Comparison of ENCODE assay signal across 11 cellular contexts in genomic region chr7:17275749-17276671, GRCh38. TPM values are rescaled to one million over a fixed set of nuclear protein-coding genes. Genes with fewer than 3 reads are reported as not detected.
DNase-seq lines count a peak whose midpoint lies in the region; ATAC-seq and TF ChIP-seq lines count a peak whose summit lies in the region.
"Had no signal": no experiment of that assay in that cellular context is flagged by ENCODE, and none has a peak within 500 bp of the region (broad histone marks: within the 10 kb centered on the region; RNA-seq: fewer than 3 reads in every experiment).

No MANE protein-coding gene starts in this region.

- H3K9me3 Mint-ChIP-seq in activated T-cell treated with anti-CD3 and anti-CD28 coated beads, Interleukin-2, amount 50 U/mL, for 24 hours, result peaks cover 13% of the 10 kb centered on the region
- no peaks in the 10 kb centered on the region for H3K9me3 Mint-ChIP-seq in CD8-positive, alpha-beta T cell

- H4K20me1 ChIP-seq in DND-41 (ENCODE audit: insufficient read depth, low read length), result no peaks in the 10 kb centered on the region

- DNase-seq in DND-41 (no peak), RWPE1 (ENCODE audit: low spot score) (peak; percentile 8), fibroblast of the aortic adventitia (ENCODE audit: low read depth) (peak; percentile 98), renal cortical epithelial cell (ENCODE audit: low read depth) (peak; percentile 85)
- no peak for DNase-seq in activated T-cell treated with anti-CD3 and anti-CD28 coated beads, Interleukin-2, amount 50 U/mL, for 1 hour
- DNase-seq in activated T-cell treated with anti-CD3 and anti-CD28 coated beads, Interleukin-2, amount 50 U/mL, for 24 hours, result no peak
- no peak for DNase-seq in CD8-positive, alpha-beta T cell
- DNase-seq: activated effector memory CD4-positive, alpha-beta T cell treated with Interleukin-2 at 50 U/mL for 16 hours; KG1; stimulated activated CD8-positive, alpha-beta memory T cell treated with anti-CD3 and anti-CD28 coated beads, Interleukin-4, amount 100 ng/mL, for 48 hours had no signal

- POLR2A ChIA-PET in RWPE1 (lab: Yijun Ruan, JAX; ENCODE audit: low non-redundant PET), result no interaction called here
- POLR2A ChIA-PET in CD8-positive, alpha-beta T cell (lab: Charles Lee), result no interaction called here

- H3K4me2 ChIP-seq in DND-41 (ENCODE audit: insufficient read depth, low read length), result peak overlapping the region; percentile 59; the same call in 1 of the 2 replicates

- no peak for ATAC-seq in DND-41 (ENCODE audit: insufficient read depth, low read depth)
- ATAC-seq in GM21825 (IDR thresholded peaks at IDR 0.05; ENCODE audit: unreplicated experiment), result no peak
- ATAC-seq in CD8-positive, alpha-beta T cell, result no peak

- H3K27me3 Mint-ChIP-seq in activated T-cell treated with anti-CD3 and anti-CD28 coated beads, Interleukin-2, amount 50 U/mL, for 24 hours, result no peaks in the 10 kb centered on the region
- no peaks in the 10 kb centered on the region for H3K27me3 Mint-ChIP-seq in CD8-positive, alpha-beta T cell (ENCODE audit: low read depth)

- no peak overlapping the region for H3K9ac ChIP-seq in DND-41 (ENCODE audit: low read depth, low read length)

- H2AFZ ChIP-seq in DND-41 (ENCODE audit: low read depth, low read length), result no peak overlapping the region

- intact Hi-C loops in CD8-positive, alpha-beta T cell (cut with DNase I, micrococcal nuclease), result no loop called here

- CTCF ChIA-PET in RWPE1 (lab: Yijun Ruan, JAX), result interaction anchor here (0.6 kb wide), 1 partner anchor 9 kb away, joined by 3 read pairs; no protein-coding TSS in a partner anchor
- CTCF ChIA-PET in CD8-positive, alpha-beta T cell (lab: Charles Lee), result no interaction called here

- no peaks in the 10 kb centered on the region for H3K36me3 ChIP-seq in DND-41 (ENCODE audit: insufficient read depth, low read length)
- H3K36me3 ChIP-seq in CD8-positive, alpha-beta T cell (ENCODE audit: insufficient read depth, low read length), result no peaks in the 10 kb centered on the region

- H3K27ac ChIP-seq in DND-41 (ENCODE audit: low read length) (peak overlapping the region; percentile 35; the same call in 1 of the 2 replicates), RWPE1 (no peak overlapping the region)
- no peak overlapping the region for H3K27ac ChIP-seq in CD8-positive, alpha-beta T cell (ENCODE audit: low read depth, low read length)

- H3K4me1 Mint-ChIP-seq in activated T-cell treated with anti-CD3 and anti-CD28 coated beads, Interleukin-2, amount 50 U/mL, for 24 hours (ENCODE audit: low read depth), result peaks cover 26% of the 10 kb centered on the region
- peaks cover 9% of the 10 kb centered on the region for H3K4me1 Mint-ChIP-seq in CD8-positive, alpha-beta T cell (ENCODE audit: low read depth)

- no peak overlapping the region for H3K4me3 Mint-ChIP-seq in activated T-cell treated with anti-CD3 and anti-CD28 coated beads, Interleukin-2, amount 50 U/mL, for 24 hours
- H3K4me3 Mint-ChIP-seq in CD8-positive, alpha-beta T cell, result no peak overlapping the region

- H3K27ac Mint-ChIP-seq in activated T-cell treated with anti-CD3 and anti-CD28 coated beads, Interleukin-2, amount 50 U/mL, for 24 hours, result no peak overlapping the region
- no peak overlapping the region for H3K27ac Mint-ChIP-seq in CD8-positive, alpha-beta T cell

- no peaks in the 10 kb centered on the region for H3K27me3 ChIP-seq in DND-41 (ENCODE audit: insufficient read depth, low read length, poor library complexity)
- no peaks in the 10 kb centered on the region for H3K27me3 ChIP-seq in CD8-positive, alpha-beta T cell (ENCODE audit: insufficient read depth, low read length)

- no peaks in the 10 kb centered on the region for H3K79me2 ChIP-seq in DND-41 (ENCODE audit: insufficient read depth, low read length)

- H3K36me3 Mint-ChIP-seq in activated T-cell treated with anti-CD3 and anti-CD28 coated beads, Interleukin-2, amount 50 U/mL, for 24 hours (ENCODE audit: low read depth), result peaks cover 2% of the 10 kb centered on the region
- H3K36me3 Mint-ChIP-seq in CD8-positive, alpha-beta T cell, result no peaks in the 10 kb centered on the region

- H3K4me3 ChIP-seq in DND-41 (ENCODE audit: low read depth in 1 of 2, low read length in 2 of 2), result no peak overlapping the region
- H3K4me3 ChIP-seq in fibroblast of the aortic adventitia (ENCODE audit: low read depth, low read length), result no peak overlapping the region
- H3K4me3 ChIP-seq in CD8-positive, alpha-beta T cell (ENCODE audit: low read depth, low read length), result no peak overlapping the region

- peaks cover 41% of the 10 kb centered on the region for H3K4me1 ChIP-seq in DND-41 (ENCODE audit: insufficient read depth, low read length)
- H3K4me1 ChIP-seq in CD8-positive, alpha-beta T cell (ENCODE audit: insufficient read depth, low read length), result no peaks in the 10 kb centered on the region

- TF ChIP-seq CTCF in DND-41 (IDR thresholded peaks at IDR 0.05; ENCODE audit: borderline replicate concordance, extremely low read depth, low read length, poor library complexity, severe bottlenecking) (no peak), RWPE1 (conservative IDR thresholded peaks at IDR 0.05; ENCODE audit: low read depth) (no peak), fibroblast of the aortic adventitia (IDR thresholded peaks at IDR 0.05; ENCODE audit: insufficient read depth, low read length) (no peak)
- no peak for TF ChIP-seq CTCF in CD8-positive, alpha-beta T cell (IDR thresholded peaks at IDR 0.05)

- H3K9me3 ChIP-seq in DND-41 (ENCODE audit: insufficient read depth, low read length, severe bottlenecking), result peaks cover 8% of the 10 kb centered on the region
- no peaks in the 10 kb centered on the region for H3K9me3 ChIP-seq in CD8-positive, alpha-beta T cell (ENCODE audit: low read length)

RNA-seq across cellular contexts. Expression of gene AHR, which starts 22.4 kb away (rescaled TPM):
- total RNA-seq in fibroblast of the aortic adventitia (ENCODE audit: low replicate concordance) (326 and 493 TPM in 2 replicates), renal cortical epithelial cell (96.7 and 214 TPM in 2 replicates)
- total RNA-seq in CD8-positive, alpha-beta T cell, result 10 to 100 TPM; 54.0 to 54.1 TPM

Comparison
In these comparisons a context has a peak if more than half of its experiments do, and no peak if none do; other contexts are left out.
1. DNase-seq: peak in RWPE1 (single experiment), fibroblast of the aortic adventitia (single experiment) and renal cortical epithelial cell (single experiment); none in DND-41 (single experiment), activated T-cell treated with anti-CD3 and anti-CD28 coated beads, Interleukin-2, amount 50 U/mL, for 1 hour (single experiment), activated T-cell treated with anti-CD3 and anti-CD28 coated beads, Interleukin-2, amount 50 U/mL, for 24 hours (single experiment) and CD8-positive, alpha-beta T cell (0 of 7).